In genomic region chrX:109782994-109783711, GRCh38 we compare ENCODE assay signal across 1 cellular context.
TF ChIP-seq lines count a peak whose summit lies in the region.

No MANE protein-coding gene starts in this region.

TF ChIP-seq in WTC11, 78 proteins besides CTCF, POLR2A, EP300 and RAD21 (continued from another document):
- TF ChIP-seq ATF2 (CRISPR knock-in tag; IDR thresholded peaks at IDR 0.05; ENCODE audit: borderline replicate concordance, low read depth) (no peak), FOXK1 (CRISPR knock-in tag; IDR thresholded peaks at IDR 0.05) (no peak), SOX15 (CRISPR knock-in tag; IDR thresholded peaks at IDR 0.05) (no peak), NFE2L1 (CRISPR knock-in tag; IDR thresholded peaks at IDR 0.05) (no peak), ZBTB43 (CRISPR knock-in tag; IDR thresholded peaks at IDR 0.05) (no peak), SP1 (CRISPR knock-in tag; conservative IDR thresholded peaks at IDR 0.05) (no peak), JAZF1 (CRISPR knock-in tag; IDR thresholded peaks at IDR 0.05) (no peak)
